Comparison of ENCODE assay signal across 18 cellular contexts in the genomic region with DNA sequence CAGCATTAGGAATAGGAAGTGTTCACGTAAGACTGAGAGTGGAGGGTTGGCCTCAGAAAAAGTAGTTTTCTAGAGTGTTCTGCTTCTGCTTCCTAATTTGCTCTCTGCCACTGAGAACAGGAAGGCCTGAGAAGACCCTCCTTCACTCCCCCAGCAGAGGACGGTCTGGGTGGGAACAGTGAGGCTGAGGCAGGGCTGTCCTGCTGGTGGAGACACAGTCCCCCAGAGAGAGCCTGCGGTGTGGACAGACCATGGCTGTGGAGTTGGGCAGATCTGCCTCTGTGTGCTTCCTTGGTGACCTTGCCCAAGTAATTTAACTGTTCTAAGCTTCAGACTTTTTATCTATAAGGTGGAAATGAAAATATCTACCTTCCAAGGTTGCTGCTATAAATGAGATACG.
A peak's percentile ranks its signal among the peaks of the same experiment; 100 is the strongest.
DNase-seq lines count a peak whose midpoint lies in the region; ATAC-seq and TF ChIP-seq lines count a peak whose summit lies in the region.
"Had no signal": no experiment of that assay in that cellular context is flagged by ENCODE, and none has a peak within 500 bp of the region (broad histone marks: within the 10 kb centered on the region; RNA-seq: fewer than 3 reads in every experiment).

No MANE protein-coding gene starts in this region.

- no peaks in the 10 kb centered on the region for H4K20me1 ChIP-seq in neural progenitor cell (ENCODE audit: low read depth)
- H4K20me1 ChIP-seq: BLaER1 treated with 17β-estradiol and CSF1 and Interleukin-3, amounts not matched to agents 10 nM and 100 nM had no signal

- H3K79me2 ChIP-seq in neural progenitor cell (ENCODE audit: low read depth) = no peaks in the 10 kb centered on the region

- no peaks in the 10 kb centered on the region for H3K9me3 ChIP-seq in neural progenitor cell (ENCODE audit: low read depth)
- H3K9me3 ChIP-seq: A549; BLaER1 treated with 17β-estradiol and CSF1 and Interleukin-3, amounts not matched to agents 10 nM and 100 nM; Caco-2 had no signal

- H3K27me3 ChIP-seq in neural progenitor cell = no peaks in the 10 kb centered on the region
- H3K27me3 ChIP-seq: BLaER1 treated with 17β-estradiol and CSF1 and Interleukin-3, amounts not matched to agents 10 nM and 100 nM had no signal

- CTCF ChIA-PET in activated naive CD4-positive, alpha-beta T cell treated with anti-CD3 and anti-CD28 coated beads for 36 hours (lab: Charles Lee) = interaction anchor here (0.7 kb wide), 1 partner anchor 454 kb away, joined by 3 read pairs; no protein-coding TSS in a partner anchor

- no peak overlapping the region for H3K4me3 ChIP-seq in neural progenitor cell
- H3K4me3 ChIP-seq: A549; BLaER1 treated with 17β-estradiol and CSF1 and Interleukin-3, amounts not matched to agents 10 nM and 100 nM had no signal

- H3K27me3 Mint-ChIP-seq in activated naive CD4-positive, alpha-beta T cell treated with anti-CD3 and anti-CD28 coated beads for 36 hours (ENCODE audit: low read depth) = no peaks in the 10 kb centered on the region
- no peaks in the 10 kb centered on the region for H3K27me3 Mint-ChIP-seq in neural progenitor cell (ENCODE audit: insufficient read depth, low read depth)
- no peaks in the 10 kb centered on the region for H3K27me3 Mint-ChIP-seq in stimulated activated memory B cell treated with anti-CD40 and anti-IgM and Interleukin-4, amounts not matched to agents 10 μg/mL and 1 μg/mL and 100 μg/mL, for 72 hours
- H3K27me3 Mint-ChIP-seq: B cell; CD4-positive, alpha-beta T cell had no signal

- no peak overlapping the region for H3K9ac ChIP-seq in neural progenitor cell
- H3K9ac ChIP-seq: BLaER1 treated with 17β-estradiol and CSF1 and Interleukin-3, amounts not matched to agents 10 nM and 100 nM had no signal

- no peak overlapping the region for H3K27ac ChIP-seq in neural progenitor cell
- H3K27ac ChIP-seq: 22Rv1; A549; BLaER1 treated with 17β-estradiol and CSF1 and Interleukin-3, amounts not matched to agents 10 nM and 100 nM; C4-2B had no signal

- peak overlapping the region; percentile 26 for H2AFZ ChIP-seq in neural progenitor cell (replicated peaks)

- no peak overlapping the region for H3K4me2 ChIP-seq in neural progenitor cell
- H3K4me2 ChIP-seq: A549; BLaER1 treated with 17β-estradiol and CSF1 and Interleukin-3, amounts not matched to agents 10 nM and 100 nM had no signal

- H3K9me3 Mint-ChIP-seq in activated naive CD4-positive, alpha-beta T cell treated with anti-CD3 and anti-CD28 coated beads for 36 hours = no peaks in the 10 kb centered on the region
- H3K9me3 Mint-ChIP-seq in neural progenitor cell = no peaks in the 10 kb centered on the region
- no peaks in the 10 kb centered on the region for H3K9me3 Mint-ChIP-seq in stimulated activated memory B cell treated with anti-CD40 and anti-IgM and Interleukin-4, amounts not matched to agents 10 μg/mL and 1 μg/mL and 100 μg/mL, for 72 hours
- H3K9me3 Mint-ChIP-seq: CD4-positive, alpha-beta T cell; CD8-positive, alpha-beta T cell had no signal

- H3K4me1 ChIP-seq in neural progenitor cell = no peaks in the 10 kb centered on the region
- H3K4me1 ChIP-seq: A549; BLaER1 treated with 17β-estradiol and CSF1 and Interleukin-3, amounts not matched to agents 10 nM and 100 nM had no signal

- H3K36me3 ChIP-seq in neural progenitor cell = no peaks in the 10 kb centered on the region
- H3K36me3 ChIP-seq: BLaER1 treated with 17β-estradiol and CSF1 and Interleukin-3, amounts not matched to agents 10 nM and 100 nM had no signal

- H3K36me3 Mint-ChIP-seq in activated naive CD4-positive, alpha-beta T cell treated with anti-CD3 and anti-CD28 coated beads for 36 hours (ENCODE audit: low read depth) = no peaks in the 10 kb centered on the region
- no peaks in the 10 kb centered on the region for H3K36me3 Mint-ChIP-seq in neural progenitor cell
- no peaks in the 10 kb centered on the region for H3K36me3 Mint-ChIP-seq in stimulated activated memory B cell treated with anti-CD40 and anti-IgM and Interleukin-4, amounts not matched to agents 10 μg/mL and 1 μg/mL and 100 μg/mL, for 72 hours
- H3K36me3 Mint-ChIP-seq: CD8-positive, alpha-beta T cell had no signal

- DNase-seq in activated naive CD4-positive, alpha-beta T cell treated with anti-CD3 and anti-CD28 coated beads for 36 hours = no peak
- no peak for DNase-seq in activated naive CD4-positive, alpha-beta T cell treated with Interleukin-2 at 50 U/mL for 16 hours
- DNase-seq in neural progenitor cell (ENCODE audit: low spot score) (no peak), NCI-H526 treated with DMSO at 0.1 percent for 48 hours (lab: John Stamatoyannopoulos, UW) (no peak)
- DNase-seq in activated CD8-positive, alpha-beta memory T cell treated with anti-CD3 and anti-CD28 coated beads, Interleukin-2, amount 50 U/mL, for 4 hours = no peak
- DNase-seq: AML-193; Caco-2; Calu3; CD4-positive, alpha-beta T cell; CD8-positive, alpha-beta T cell; DMS79 treated with DMSO at 0.1 percent for 48 hours; GF-D8 had no signal

- H3F3A ChIP-seq in neural progenitor cell (ENCODE audit: low read depth) = no peaks in the 10 kb centered on the region

- peak overlapping the region; percentile 25 for H3K27ac Mint-ChIP-seq in activated naive CD4-positive, alpha-beta T cell treated with anti-CD3 and anti-CD28 coated beads for 36 hours
- no peak overlapping the region for H3K27ac Mint-ChIP-seq in neural progenitor cell
- no peak overlapping the region for H3K27ac Mint-ChIP-seq in stimulated activated memory B cell treated with anti-CD40 and anti-IgM and Interleukin-4, amounts not matched to agents 10 μg/mL and 1 μg/mL and 100 μg/mL, for 72 hours
- H3K27ac Mint-ChIP-seq: B cell; CD4-positive, alpha-beta T cell; CD8-positive, alpha-beta T cell had no signal

- intact Hi-C loops in activated naive CD4-positive, alpha-beta T cell treated with anti-CD3 and anti-CD28 coated beads for 36 hours (cut with micrococcal nuclease) = no loop called here

- peak; percentile 68 for ATAC-seq in stimulated activated memory B cell treated with anti-CD40 and anti-IgM and Interleukin-4, amounts not matched to agents 10 μg/mL and 1 μg/mL and 100 μg/mL, for 72 hours
- ATAC-seq: A549; CD8-positive, alpha-beta T cell had no signal

- no peak overlapping the region for H3K4me3 Mint-ChIP-seq in activated naive CD4-positive, alpha-beta T cell treated with anti-CD3 and anti-CD28 coated beads for 36 hours
- no peak overlapping the region for H3K4me3 Mint-ChIP-seq in neural progenitor cell
- no peak overlapping the region for H3K4me3 Mint-ChIP-seq in stimulated activated memory B cell treated with anti-CD40 and anti-IgM and Interleukin-4, amounts not matched to agents 10 μg/mL and 1 μg/mL and 100 μg/mL, for 72 hours
- H3K4me3 Mint-ChIP-seq: B cell; CD4-positive, alpha-beta T cell; CD8-positive, alpha-beta T cell had no signal

- no peak for TF ChIP-seq CTCF in neural progenitor cell (IDR thresholded peaks at IDR 0.05)

- no peaks in the 10 kb centered on the region for H3K4me1 Mint-ChIP-seq in activated naive CD4-positive, alpha-beta T cell treated with anti-CD3 and anti-CD28 coated beads for 36 hours (ENCODE audit: low read depth)
- H3K4me1 Mint-ChIP-seq in neural progenitor cell = no peaks in the 10 kb centered on the region
- H3K4me1 Mint-ChIP-seq in stimulated activated memory B cell treated with anti-CD40 and anti-IgM and Interleukin-4, amounts not matched to agents 10 μg/mL and 1 μg/mL and 100 μg/mL, for 72 hours = no peaks in the 10 kb centered on the region
- H3K4me1 Mint-ChIP-seq: B cell had no signal
